12 cellular contexts compared by ENCODE assay signal in genomic region chr7:48139461-48139860, GRCh38. TPM values are rescaled to one million over a fixed set of nuclear protein-coding genes. Genes with fewer than 3 reads are reported as not detected.
A peak's percentile ranks its signal among the peaks of the same experiment; 100 is the strongest.
DNase-seq lines count a peak whose midpoint lies in the region; ATAC-seq, FAIRE-seq and TF ChIP-seq lines count a peak whose summit lies in the region.
"Had no signal": no experiment of that assay in that cellular context is flagged by ENCODE, and none has a peak within 500 bp of the region (broad histone marks: within the 10 kb centered on the region; RNA-seq: fewer than 3 reads in every experiment).

No MANE protein-coding gene starts in this region.

- H3K27ac Mint-ChIP-seq in activated naive CD8-positive, alpha-beta T cell treated with anti-CD3 and anti-CD28 coated beads, Interleukin-2, amount 10 ng/mL, durations not matched to agents 7 days and 5 days = no peak overlapping the region
- no peak overlapping the region for H3K27ac Mint-ChIP-seq in activated naive CD8-positive, alpha-beta T cell treated with anti-CD3 and anti-CD28 coated beads, Interleukin-2, amount 50 U/mL, for 24 hours
- H3K27ac Mint-ChIP-seq: nephron had no signal

- H3K36me3 Mint-ChIP-seq in activated naive CD8-positive, alpha-beta T cell treated with anti-CD3 and anti-CD28 coated beads, Interleukin-2, amount 10 ng/mL, durations not matched to agents 7 days and 5 days = no peaks in the 10 kb centered on the region
- H3K36me3 Mint-ChIP-seq in activated naive CD8-positive, alpha-beta T cell treated with anti-CD3 and anti-CD28 coated beads, Interleukin-2, amount 50 U/mL, for 24 hours (ENCODE audit: low read depth) = no peaks in the 10 kb centered on the region
- H3K36me3 Mint-ChIP-seq: CD14-positive monocyte had no signal

- H3K9me3 ChIP-seq in left ventricle myocardium inferior (replicated peaks) = peaks cover 6% of the 10 kb centered on the region
- H3K9me3 ChIP-seq: adrenal gland had no signal

- POLR2A ChIA-PET in activated naive CD8-positive, alpha-beta T cell treated with anti-CD3 and anti-CD28 coated beads, Interleukin-2, amount 10 ng/mL, durations not matched to agents 7 days and 5 days (lab: Charles Lee) = no interaction called here

- H3K9me3 Mint-ChIP-seq in activated naive CD8-positive, alpha-beta T cell treated with anti-CD3 and anti-CD28 coated beads, Interleukin-2, amount 10 ng/mL, durations not matched to agents 7 days and 5 days = no peaks in the 10 kb centered on the region
- H3K9me3 Mint-ChIP-seq in activated naive CD8-positive, alpha-beta T cell treated with anti-CD3 and anti-CD28 coated beads, Interleukin-2, amount 50 U/mL, for 24 hours = peaks cover 5% of the 10 kb centered on the region

- intact Hi-C loops in left ventricle myocardium inferior (cut with micrococcal nuclease) = no loop called here

- H3K4me1 ChIP-seq in left ventricle myocardium inferior = no peaks in the 10 kb centered on the region

- DNase-seq in activated naive CD8-positive, alpha-beta T cell treated with anti-CD3 and anti-CD28 coated beads, Interleukin-2, amount 10 ng/mL, durations not matched to agents 7 days and 5 days = no peak
- no peak for DNase-seq in activated naive CD8-positive, alpha-beta T cell treated with anti-CD3 and anti-CD28 coated beads, Interleukin-2, amount 50 U/mL, for 24 hours
- DNase-seq in RPMI7951 (ENCODE audit: low read depth) (peak; percentile 72), fibroblast of peridontal ligament (ENCODE audit: extremely low read depth) (peak; percentile 33), urothelium cell line (ENCODE audit: low spot score) (peak; percentile 56), left ventricle myocardium inferior (no peak)
- DNase-seq in activated CD8-positive, alpha-beta memory T cell treated with anti-CD3 and anti-CD28 coated beads, Interleukin-2, amount 50 U/mL, for 4 hours = no peak
- DNase-seq: adrenal gland, H7 had no signal

- no peak for FAIRE-seq in urothelium cell line (lab: Jason Lieb, UNC)

- no peak for TF ChIP-seq CTCF in left ventricle myocardium inferior (IDR thresholded peaks at IDR 0.05; ENCODE audit: borderline replicate concordance)

- H3K27me3 ChIP-seq in left ventricle myocardium inferior (ENCODE audit: low read depth) = no peaks in the 10 kb centered on the region
- H3K27me3 ChIP-seq: adrenal gland had no signal

- H3K36me3 ChIP-seq in left ventricle myocardium inferior = no peaks in the 10 kb centered on the region
- H3K36me3 ChIP-seq: adrenal gland had no signal

- ATAC-seq in activated naive CD8-positive, alpha-beta T cell treated with anti-CD3 and anti-CD28 coated beads, Interleukin-2, amount 10 ng/mL, durations not matched to agents 7 days and 5 days (ENCODE audit: low read depth) = no peak
- ATAC-seq in activated naive CD8-positive, alpha-beta T cell treated with anti-CD3 and anti-CD28 coated beads, Interleukin-2, amount 50 U/mL, for 24 hours = no peak
- ATAC-seq in HG02840 (IDR thresholded peaks at IDR 0.05; ENCODE audit: low FRiP score, unreplicated experiment) = no peak

- H3K4me1 Mint-ChIP-seq in activated naive CD8-positive, alpha-beta T cell treated with anti-CD3 and anti-CD28 coated beads, Interleukin-2, amount 10 ng/mL, durations not matched to agents 7 days and 5 days = peaks cover 1% of the 10 kb centered on the region
- no peaks in the 10 kb centered on the region for H3K4me1 Mint-ChIP-seq in activated naive CD8-positive, alpha-beta T cell treated with anti-CD3 and anti-CD28 coated beads, Interleukin-2, amount 50 U/mL, for 24 hours
- H3K4me1 Mint-ChIP-seq: nephron had no signal

- no peak overlapping the region for H3K27ac ChIP-seq in left ventricle myocardium inferior (replicated peaks)
- H3K27ac ChIP-seq: adrenal gland had no signal

- peak overlapping the region; percentile 38 for H3K4me3 Mint-ChIP-seq in activated naive CD8-positive, alpha-beta T cell treated with anti-CD3 and anti-CD28 coated beads, Interleukin-2, amount 10 ng/mL, durations not matched to agents 7 days and 5 days
- H3K4me3 Mint-ChIP-seq in activated naive CD8-positive, alpha-beta T cell treated with anti-CD3 and anti-CD28 coated beads, Interleukin-2, amount 50 U/mL, for 24 hours = no peak overlapping the region
- H3K4me3 Mint-ChIP-seq: nephron had no signal

- H3K4me3 ChIP-seq in left ventricle myocardium inferior = no peak overlapping the region

- peaks cover 3% of the 10 kb centered on the region for H3K27me3 Mint-ChIP-seq in activated naive CD8-positive, alpha-beta T cell treated with anti-CD3 and anti-CD28 coated beads, Interleukin-2, amount 10 ng/mL, durations not matched to agents 7 days and 5 days
- H3K27me3 Mint-ChIP-seq in activated naive CD8-positive, alpha-beta T cell treated with anti-CD3 and anti-CD28 coated beads, Interleukin-2, amount 50 U/mL, for 24 hours = peaks cover 2% of the 10 kb centered on the region

RNA-seq across cellular contexts. Expression of gene ABCA13, which starts 31.8 kb away (rescaled TPM):
- under 1 TPM; 0.06 to 0.17 TPM for total RNA-seq in activated naive CD8-positive, alpha-beta T cell treated with anti-CD3 and anti-CD28 coated beads, Interleukin-2, amount 10 ng/mL, durations not matched to agents 7 days and 5 days
- 0.10 and 0.48 TPM in 2 replicates for total RNA-seq in RPMI7951 (2014; rRNA removed; shearing (Covaris generic))
- total RNA-seq in left ventricle myocardium inferior = not detected
- total RNA-seq: H7 had no signal

RNA-seq across cellular contexts. Expression of gene UPP1, which starts 50.4 kb away (rescaled TPM):
- total RNA-seq in activated naive CD8-positive, alpha-beta T cell treated with anti-CD3 and anti-CD28 coated beads, Interleukin-2, amount 10 ng/mL, durations not matched to agents 7 days and 5 days = 10 to 100 TPM; 50.4 to 55.1 TPM
- 39.0 and 69.2 TPM in 2 replicates for total RNA-seq in RPMI7951 (2014; rRNA removed; shearing (Covaris generic))
- 19.8 TPM for total RNA-seq in left ventricle myocardium inferior

Comparison
In these comparisons a context has a peak if more than half of its experiments do, and no peak if none do; other contexts are left out.
1. DNase-seq: peak in RPMI7951 (single experiment), fibroblast of peridontal ligament (single experiment) and urothelium cell line (single experiment); none in activated naive CD8-positive, alpha-beta T cell treated with anti-CD3 and anti-CD28 coated beads, Interleukin-2, amount 10 ng/mL, durations not matched to agents 7 days and 5 days (single experiment), activated naive CD8-positive, alpha-beta T cell treated with anti-CD3 and anti-CD28 coated beads, Interleukin-2, amount 50 U/mL, for 24 hours (single experiment), left ventricle myocardium inferior (single experiment) and activated CD8-positive, alpha-beta memory T cell treated with anti-CD3 and anti-CD28 coated beads, Interleukin-2, amount 50 U/mL, for 4 hours (single experiment).